Comparison of ENCODE assay signal across 1 cellular context in genomic region chr10:74977913-74978847, GRCh38.
TF ChIP-seq lines count a peak whose summit lies in the region.

No MANE protein-coding gene starts in this region.

TF ChIP-seq in GM12878, 131 proteins besides CTCF, POLR2A, EP300 and RAD21 (continued from another document and continues in another):
- TF ChIP-seq, protein P1, sequence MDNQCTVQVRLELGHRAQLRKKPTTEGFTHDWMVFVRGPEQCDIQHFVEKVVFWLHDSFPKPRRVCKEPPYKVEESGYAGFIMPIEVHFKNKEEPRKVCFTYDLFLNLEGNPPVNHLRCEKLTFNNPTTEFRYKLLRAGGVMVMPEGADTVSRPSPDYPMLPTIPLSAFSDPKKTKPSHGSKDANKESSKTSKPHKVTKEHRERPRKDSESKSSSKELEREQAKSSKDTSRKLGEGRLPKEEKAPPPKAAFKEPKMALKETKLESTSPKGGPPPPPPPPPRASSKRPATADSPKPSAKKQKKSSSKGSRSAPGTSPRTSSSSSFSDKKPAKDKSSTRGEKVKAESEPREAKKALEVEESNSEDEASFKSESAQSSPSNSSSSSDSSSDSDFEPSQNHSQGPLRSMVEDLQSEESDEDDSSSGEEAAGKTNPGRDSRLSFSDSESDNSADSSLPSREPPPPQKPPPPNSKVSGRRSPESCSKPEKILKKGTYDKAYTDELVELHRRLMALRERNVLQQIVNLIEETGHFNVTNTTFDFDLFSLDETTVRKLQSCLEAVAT (IDR thresholded peaks at IDR 0.05) = peak; percentile 96
- TF ChIP-seq, protein P2, sequence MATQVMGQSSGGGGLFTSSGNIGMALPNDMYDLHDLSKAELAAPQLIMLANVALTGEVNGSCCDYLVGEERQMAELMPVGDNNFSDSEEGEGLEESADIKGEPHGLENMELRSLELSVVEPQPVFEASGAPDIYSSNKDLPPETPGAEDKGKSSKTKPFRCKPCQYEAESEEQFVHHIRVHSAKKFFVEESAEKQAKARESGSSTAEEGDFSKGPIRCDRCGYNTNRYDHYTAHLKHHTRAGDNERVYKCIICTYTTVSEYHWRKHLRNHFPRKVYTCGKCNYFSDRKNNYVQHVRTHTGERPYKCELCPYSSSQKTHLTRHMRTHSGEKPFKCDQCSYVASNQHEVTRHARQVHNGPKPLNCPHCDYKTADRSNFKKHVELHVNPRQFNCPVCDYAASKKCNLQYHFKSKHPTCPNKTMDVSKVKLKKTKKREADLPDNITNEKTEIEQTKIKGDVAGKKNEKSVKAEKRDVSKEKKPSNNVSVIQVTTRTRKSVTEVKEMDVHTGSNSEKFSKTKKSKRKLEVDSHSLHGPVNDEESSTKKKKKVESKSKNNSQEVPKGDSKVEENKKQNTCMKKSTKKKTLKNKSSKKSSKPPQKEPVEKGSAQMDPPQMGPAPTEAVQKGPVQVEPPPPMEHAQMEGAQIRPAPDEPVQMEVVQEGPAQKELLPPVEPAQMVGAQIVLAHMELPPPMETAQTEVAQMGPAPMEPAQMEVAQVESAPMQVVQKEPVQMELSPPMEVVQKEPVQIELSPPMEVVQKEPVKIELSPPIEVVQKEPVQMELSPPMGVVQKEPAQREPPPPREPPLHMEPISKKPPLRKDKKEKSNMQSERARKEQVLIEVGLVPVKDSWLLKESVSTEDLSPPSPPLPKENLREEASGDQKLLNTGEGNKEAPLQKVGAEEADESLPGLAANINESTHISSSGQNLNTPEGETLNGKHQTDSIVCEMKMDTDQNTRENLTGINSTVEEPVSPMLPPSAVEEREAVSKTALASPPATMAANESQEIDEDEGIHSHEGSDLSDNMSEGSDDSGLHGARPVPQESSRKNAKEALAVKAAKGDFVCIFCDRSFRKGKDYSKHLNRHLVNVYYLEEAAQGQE (IDR thresholded peaks at IDR 0.05; ENCODE audit: low read depth, low read length) = no peak
- TF ChIP-seq ZSCAN29 (IDR thresholded peaks at IDR 0.05) (peak; percentile 77), DPF2 (IDR thresholded peaks at IDR 0.05) (peak; percentile 97), GABPA (IDR thresholded peaks at IDR 0.05; ENCODE audit: low read depth) (peak; percentile 70), BCL3 (IDR thresholded peaks at IDR 0.05; ENCODE audit: borderline replicate concordance, insufficient read depth, low read depth, low read length, poor library complexity, severe bottlenecking) (peak; percentile 99), MEF2A (IDR thresholded peaks at IDR 0.05; ENCODE audit: insufficient read depth, low read depth, low read length) (peak; percentile 99), ZBTB11 (CRISPR knock-in tag; IDR thresholded peaks at IDR 0.05) (no peak), ATF2 (IDR thresholded peaks at IDR 0.05; ENCODE audit: low read length) (peak; percentile 98), SUZ12 (IDR thresholded peaks at IDR 0.05; ENCODE audit: unreplicated experiment) (no peak), JUNB (IDR thresholded peaks at IDR 0.05) (peak; percentile 77), BMI1 (IDR thresholded peaks at IDR 0.05; ENCODE audit: borderline replicate concordance) (peak; percentile 78), SP1 (IDR thresholded peaks at IDR 0.05; ENCODE audit: low read depth, low read length) (peak; percentile 89), HDAC6 (IDR thresholded peaks at IDR 0.05; ENCODE audit: unreplicated experiment) (no peak), RUNX3 (IDR thresholded peaks at IDR 0.05; ENCODE audit: low read length) (peak; percentile 100), EED (IDR thresholded peaks at IDR 0.05; ENCODE audit: low read depth) (peak; percentile 93), RELB (IDR thresholded peaks at IDR 0.05; ENCODE audit: low read depth) (peak; percentile 99), MYB (IDR thresholded peaks at IDR 0.05; ENCODE audit: borderline replicate concordance, low read depth, low read length) (peak; percentile 96), LARP7 (IDR thresholded peaks at IDR 0.05) (peak; percentile 27; the same call in 1 of the 2 replicates), NRF1 (conservative IDR thresholded peaks at IDR 0.05; ENCODE audit: low read depth, low read length) (no peak), POLR2AphosphoS5 (IDR thresholded peaks at IDR 0.05; ENCODE audit: low read length) (peak; percentile 31; the same call in 1 of the 2 replicates), NR2C2 (IDR thresholded peaks at IDR 0.05; ENCODE audit: borderline replicate concordance, control insufficient read depth, insufficient read length, low read depth) (no peak), NR2F1 (conservative IDR thresholded peaks at IDR 0.05) (peak; percentile 81), ZNF592 (IDR thresholded peaks at IDR 0.05) (no peak), YBX1 (IDR thresholded peaks at IDR 0.05) (no peak)
- TF ChIP-seq, protein P3, sequence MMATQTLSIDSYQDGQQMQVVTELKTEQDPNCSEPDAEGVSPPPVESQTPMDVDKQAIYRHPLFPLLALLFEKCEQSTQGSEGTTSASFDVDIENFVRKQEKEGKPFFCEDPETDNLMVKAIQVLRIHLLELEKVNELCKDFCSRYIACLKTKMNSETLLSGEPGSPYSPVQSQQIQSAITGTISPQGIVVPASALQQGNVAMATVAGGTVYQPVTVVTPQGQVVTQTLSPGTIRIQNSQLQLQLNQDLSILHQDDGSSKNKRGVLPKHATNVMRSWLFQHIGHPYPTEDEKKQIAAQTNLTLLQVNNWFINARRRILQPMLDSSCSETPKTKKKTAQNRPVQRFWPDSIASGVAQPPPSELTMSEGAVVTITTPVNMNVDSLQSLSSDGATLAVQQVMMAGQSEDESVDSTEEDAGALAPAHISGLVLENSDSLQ (IDR thresholded peaks at IDR 0.05) = peak; percentile 94
- TF ChIP-seq, protein P4, sequence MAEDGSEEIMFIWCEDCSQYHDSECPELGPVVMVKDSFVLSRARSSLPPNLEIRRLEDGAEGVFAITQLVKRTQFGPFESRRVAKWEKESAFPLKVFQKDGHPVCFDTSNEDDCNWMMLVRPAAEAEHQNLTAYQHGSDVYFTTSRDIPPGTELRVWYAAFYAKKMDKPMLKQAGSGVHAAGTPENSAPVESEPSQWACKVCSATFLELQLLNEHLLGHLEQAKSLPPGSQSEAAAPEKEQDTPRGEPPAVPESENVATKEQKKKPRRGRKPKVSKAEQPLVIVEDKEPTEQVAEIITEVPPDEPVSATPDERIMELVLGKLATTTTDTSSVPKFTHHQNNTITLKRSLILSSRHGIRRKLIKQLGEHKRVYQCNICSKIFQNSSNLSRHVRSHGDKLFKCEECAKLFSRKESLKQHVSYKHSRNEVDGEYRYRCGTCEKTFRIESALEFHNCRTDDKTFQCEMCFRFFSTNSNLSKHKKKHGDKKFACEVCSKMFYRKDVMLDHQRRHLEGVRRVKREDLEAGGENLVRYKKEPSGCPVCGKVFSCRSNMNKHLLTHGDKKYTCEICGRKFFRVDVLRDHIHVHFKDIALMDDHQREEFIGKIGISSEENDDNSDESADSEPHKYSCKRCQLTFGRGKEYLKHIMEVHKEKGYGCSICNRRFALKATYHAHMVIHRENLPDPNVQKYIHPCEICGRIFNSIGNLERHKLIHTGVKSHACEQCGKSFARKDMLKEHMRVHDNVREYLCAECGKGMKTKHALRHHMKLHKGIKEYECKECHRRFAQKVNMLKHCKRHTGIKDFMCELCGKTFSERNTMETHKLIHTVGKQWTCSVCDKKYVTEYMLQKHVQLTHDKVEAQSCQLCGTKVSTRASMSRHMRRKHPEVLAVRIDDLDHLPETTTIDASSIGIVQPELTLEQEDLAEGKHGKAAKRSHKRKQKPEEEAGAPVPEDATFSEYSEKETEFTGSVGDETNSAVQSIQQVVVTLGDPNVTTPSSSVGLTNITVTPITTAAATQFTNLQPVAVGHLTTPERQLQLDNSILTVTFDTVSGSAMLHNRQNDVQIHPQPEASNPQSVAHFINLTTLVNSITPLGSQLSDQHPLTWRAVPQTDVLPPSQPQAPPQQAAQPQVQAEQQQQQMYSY (CRISPR knock-in tag; IDR thresholded peaks at IDR 0.05) = no peak
- TF ChIP-seq, protein P5, sequence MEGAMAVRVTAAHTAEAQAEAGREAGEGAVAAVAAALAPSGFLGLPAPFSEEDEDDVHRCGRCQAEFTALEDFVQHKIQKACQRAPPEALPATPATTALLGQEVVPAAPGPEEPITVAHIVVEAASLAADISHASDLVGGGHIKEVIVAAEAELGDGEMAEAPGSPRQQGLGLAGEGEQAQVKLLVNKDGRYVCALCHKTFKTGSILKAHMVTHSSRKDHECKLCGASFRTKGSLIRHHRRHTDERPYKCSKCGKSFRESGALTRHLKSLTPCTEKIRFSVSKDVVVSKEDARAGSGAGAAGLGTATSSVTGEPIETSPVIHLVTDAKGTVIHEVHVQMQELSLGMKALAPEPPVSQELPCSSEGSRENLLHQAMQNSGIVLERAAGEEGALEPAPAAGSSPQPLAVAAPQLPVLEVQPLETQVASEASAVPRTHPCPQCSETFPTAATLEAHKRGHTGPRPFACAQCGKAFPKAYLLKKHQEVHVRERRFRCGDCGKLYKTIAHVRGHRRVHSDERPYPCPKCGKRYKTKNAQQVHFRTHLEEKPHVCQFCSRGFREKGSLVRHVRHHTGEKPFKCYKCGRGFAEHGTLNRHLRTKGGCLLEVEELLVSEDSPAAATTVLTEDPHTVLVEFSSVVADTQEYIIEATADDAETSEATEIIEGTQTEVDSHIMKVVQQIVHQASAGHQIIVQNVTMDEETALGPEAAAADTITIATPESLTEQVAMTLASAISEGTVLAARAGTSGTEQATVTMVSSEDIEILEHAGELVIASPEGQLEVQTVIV (IDR thresholded peaks at IDR 0.05; ENCODE audit: borderline replicate concordance, partially characterized antibody) = no peak
